ENCODE assay signal across 9 cellular contexts in genomic region chr13:42740753-42741152, GRCh38. TPM values are rescaled to one million over a fixed set of nuclear protein-coding genes. Genes with fewer than 3 reads are reported as not detected.
A peak's percentile ranks its signal among the peaks of the same experiment; 100 is the strongest.
DNase-seq lines count a peak whose midpoint lies in the region; ATAC-seq and TF ChIP-seq lines count a peak whose summit lies in the region.
"Had no signal": no experiment of that assay in that cellular context is flagged by ENCODE, and none has a peak within 500 bp of the region (broad histone marks: within the 10 kb centered on the region; RNA-seq: fewer than 3 reads in every experiment).

No MANE protein-coding gene starts in this region.

- H3K4me3 ChIP-seq in lung (no peak overlapping the region), sigmoid colon (no peak overlapping the region)

- H3K27me3 ChIP-seq in lung (ENCODE audit: control insufficient read depth, insufficient read depth): no peaks in the 10 kb centered on the region
- H3K27me3 ChIP-seq in sigmoid colon: no peaks in the 10 kb centered on the region

- H3K27me3 Mint-ChIP-seq in WTC11 (ENCODE audit: low read depth): peaks cover 3% of the 10 kb centered on the region; the same call in 1 of the 2 replicates

- no peaks in the 10 kb centered on the region for H3K36me3 Mint-ChIP-seq in WTC11
- H3K36me3 Mint-ChIP-seq in stimulated activated effector memory CD8-positive, alpha-beta T cell treated with anti-CD3 and anti-CD28 coated beads, Interleukin-12 subunit alpha, Interleukin-12 subunit beta, amount 100 ng/mL, for 72 hours: no peaks in the 10 kb centered on the region

- TF ChIP-seq CTCF in WTC11 (IDR thresholded peaks at IDR 0.05): no peak
- TF ChIP-seq CTCF in lung (IDR thresholded peaks at IDR 0.05; ENCODE audit: control extremely low read depth, extremely low read depth): no peak
- TF ChIP-seq CTCF in sigmoid colon (IDR thresholded peaks at IDR 0.05): no peak

- no peak overlapping the region for H3K27ac Mint-ChIP-seq in WTC11
- H3K27ac Mint-ChIP-seq in stimulated activated effector memory CD8-positive, alpha-beta T cell treated with anti-CD3 and anti-CD28 coated beads, Interleukin-12 subunit alpha, Interleukin-12 subunit beta, amount 100 ng/mL, for 72 hours: no peak overlapping the region
- H3K27ac Mint-ChIP-seq: dendritic cell treated with granulocyte-macrophage colony-stimulating factor and Interleukin-4, amounts not matched to agents 40 ng/mL and 50 ng/mL, for 4 days had no signal

- no peak overlapping the region for H3K4me3 Mint-ChIP-seq in WTC11
- H3K4me3 Mint-ChIP-seq in stimulated activated effector memory CD8-positive, alpha-beta T cell treated with anti-CD3 and anti-CD28 coated beads, Interleukin-12 subunit alpha, Interleukin-12 subunit beta, amount 100 ng/mL, for 72 hours: no peak overlapping the region
- H3K4me3 Mint-ChIP-seq: dendritic cell treated with granulocyte-macrophage colony-stimulating factor and Interleukin-4, amounts not matched to agents 40 ng/mL and 50 ng/mL, for 4 days had no signal

- ATAC-seq in WTC11 (no peak), lung (ENCODE audit: insufficient read depth, low FRiP score) (no peak)
- ATAC-seq in stimulated activated effector memory CD8-positive, alpha-beta T cell treated with anti-CD3 and anti-CD28 coated beads, Interleukin-12 subunit alpha, Interleukin-12 subunit beta, amount 100 ng/mL, for 72 hours: no peak

- no peaks in the 10 kb centered on the region for H3K9me3 Mint-ChIP-seq in WTC11
- H3K9me3 Mint-ChIP-seq in stimulated activated effector memory CD8-positive, alpha-beta T cell treated with anti-CD3 and anti-CD28 coated beads, Interleukin-12 subunit alpha, Interleukin-12 subunit beta, amount 100 ng/mL, for 72 hours: no peaks in the 10 kb centered on the region
- H3K9me3 Mint-ChIP-seq: dendritic cell treated with granulocyte-macrophage colony-stimulating factor and Interleukin-4, amounts not matched to agents 40 ng/mL and 50 ng/mL, for 4 days had no signal

- H3K27ac ChIP-seq in lung (ENCODE audit: low read depth in 1 of 2, low read length in 1 of 2): no peak overlapping the region
- no peak overlapping the region for H3K27ac ChIP-seq in sigmoid colon

- intact Hi-C loops in sigmoid colon (cut with DNase I): no loop called here

- in situ Hi-C loops in KBM-7 (cut with MboI; ENCODE audit: low pct_unique_long_range_greater_than_20kb, low sequenced_read_pairs): no loop called here

- DNase-seq in COR-L47 (lab: John Stamatoyannopoulos, UW): peak; percentile 27
- peak; percentile 19 for DNase-seq in KBM-7
- no peak for DNase-seq in WTC11 (ENCODE audit: low spot score)
- DNase-seq in lung (ENCODE audit: low spot score): peak; percentile 54
- DNase-seq in ecto neural progenitor cell (ENCODE audit: low spot score): no peak
- no peak for DNase-seq in middle frontal gyrus (ENCODE audit: extremely low spot score, low spot score)
- DNase-seq in stimulated activated effector memory CD8-positive, alpha-beta T cell treated with anti-CD3 and anti-CD28 coated beads, Interleukin-12 subunit alpha, Interleukin-12 subunit beta, amount 100 ng/mL, for 72 hours (ENCODE audit: low spot score in 2 of 2): no peak
- no peak for DNase-seq in sigmoid colon

- H3K9me3 ChIP-seq in lung (ENCODE audit: control insufficient read depth in 2 of 2, insufficient read depth in 1 of 2, low read length in 1 of 2) (peaks cover 0 to 2% of the 10 kb centered on the region in 2 donors), sigmoid colon (no peaks in the 10 kb centered on the region)

- CTCF ChIA-PET in WTC11 (lab: Charles Lee): no interaction called here

- no peak for TF ChIP-seq POLR2A in sigmoid colon (IDR thresholded peaks at IDR 0.05)

- H3K36me3 ChIP-seq in lung (ENCODE audit: control insufficient read depth in 2 of 2, insufficient read depth in 2 of 2, low read length in 2 of 2) (no peaks in the 10 kb centered on the region), sigmoid colon (no peaks in the 10 kb centered on the region)

- WGBS in lung, 2 donors: 15 to 24% methylated on average over 1 of the region's 1 CpG
- WGBS in sigmoid colon, 2 donors: 11 to 27% methylated on average over 1 of the region's 1 CpG

- POLR2A ChIA-PET in WTC11 (lab: Charles Lee): no interaction called here

- no peaks in the 10 kb centered on the region for H3K4me1 ChIP-seq in lung (ENCODE audit: control insufficient read depth in 2 of 2, insufficient read depth in 2 of 2, low read length in 2 of 2)
- peaks cover 0 to 2% (median 0%) of the 10 kb centered on the region in 4 donors for H3K4me1 ChIP-seq in sigmoid colon

- TF ChIP-seq EP300 in sigmoid colon (IDR thresholded peaks at IDR 0.05): no peak

- no peaks in the 10 kb centered on the region for H3K4me1 Mint-ChIP-seq in WTC11
- H3K4me1 Mint-ChIP-seq in stimulated activated effector memory CD8-positive, alpha-beta T cell treated with anti-CD3 and anti-CD28 coated beads, Interleukin-12 subunit alpha, Interleukin-12 subunit beta, amount 100 ng/mL, for 72 hours: no peaks in the 10 kb centered on the region

TF ChIP-seq in WTC11, 78 proteins besides CTCF, POLR2A, EP300 and RAD21:
- TF ChIP-seq, protein P1, sequence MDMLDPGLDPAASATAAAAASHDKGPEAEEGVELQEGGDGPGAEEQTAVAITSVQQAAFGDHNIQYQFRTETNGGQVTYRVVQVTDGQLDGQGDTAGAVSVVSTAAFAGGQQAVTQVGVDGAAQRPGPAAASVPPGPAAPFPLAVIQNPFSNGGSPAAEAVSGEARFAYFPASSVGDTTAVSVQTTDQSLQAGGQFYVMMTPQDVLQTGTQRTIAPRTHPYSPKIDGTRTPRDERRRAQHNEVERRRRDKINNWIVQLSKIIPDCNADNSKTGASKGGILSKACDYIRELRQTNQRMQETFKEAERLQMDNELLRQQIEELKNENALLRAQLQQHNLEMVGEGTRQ (CRISPR knock-in tag; IDR thresholded peaks at IDR 0.05): peak; percentile 63
- TF ChIP-seq ZNF396 (CRISPR knock-in tag; IDR thresholded peaks at IDR 0.05; ENCODE audit: borderline replicate concordance): no peak

RNA-seq across cellular contexts. Expression of gene FAM216B, which starts 40.6 kb away (rescaled TPM):
- total RNA-seq in WTC11 (2021) (not detected in 3 replicates), lung (10 to 100 TPM; 36.3 to 70.4 TPM), sigmoid colon (not detected)
- polyA plus RNA-seq in lung (1 to 10 TPM; 4.9 to 8.8 TPM), sigmoid colon (under 1 TPM in 2 of 3 donors, not detected in 1; 0.23 to 0.86 TPM)

Comparison
In these comparisons a context has a peak if more than half of its experiments do, and no peak if none do; other contexts are left out.
1. DNase-seq: peak in COR-L47 (single experiment), KBM-7 (single experiment) and lung (single experiment); none in WTC11 (single experiment), ecto neural progenitor cell (single experiment), middle frontal gyrus (single experiment), stimulated activated effector memory CD8-positive, alpha-beta T cell treated with anti-CD3 and anti-CD28 coated beads, Interleukin-12 subunit alpha, Interleukin-12 subunit beta, amount 100 ng/mL, for 72 hours (0 of 2) and sigmoid colon (single experiment).
2. RNA of gene FAM216B, which starts 40.6 kb away (total RNA-seq): 36.3 to 70.4 TPM in lung; not detected in WTC11 and not detected in sigmoid colon; every median in the first group is over 10 times any median in the second.